ENCODE assay signal across 8 cellular contexts in the genomic region with DNA sequence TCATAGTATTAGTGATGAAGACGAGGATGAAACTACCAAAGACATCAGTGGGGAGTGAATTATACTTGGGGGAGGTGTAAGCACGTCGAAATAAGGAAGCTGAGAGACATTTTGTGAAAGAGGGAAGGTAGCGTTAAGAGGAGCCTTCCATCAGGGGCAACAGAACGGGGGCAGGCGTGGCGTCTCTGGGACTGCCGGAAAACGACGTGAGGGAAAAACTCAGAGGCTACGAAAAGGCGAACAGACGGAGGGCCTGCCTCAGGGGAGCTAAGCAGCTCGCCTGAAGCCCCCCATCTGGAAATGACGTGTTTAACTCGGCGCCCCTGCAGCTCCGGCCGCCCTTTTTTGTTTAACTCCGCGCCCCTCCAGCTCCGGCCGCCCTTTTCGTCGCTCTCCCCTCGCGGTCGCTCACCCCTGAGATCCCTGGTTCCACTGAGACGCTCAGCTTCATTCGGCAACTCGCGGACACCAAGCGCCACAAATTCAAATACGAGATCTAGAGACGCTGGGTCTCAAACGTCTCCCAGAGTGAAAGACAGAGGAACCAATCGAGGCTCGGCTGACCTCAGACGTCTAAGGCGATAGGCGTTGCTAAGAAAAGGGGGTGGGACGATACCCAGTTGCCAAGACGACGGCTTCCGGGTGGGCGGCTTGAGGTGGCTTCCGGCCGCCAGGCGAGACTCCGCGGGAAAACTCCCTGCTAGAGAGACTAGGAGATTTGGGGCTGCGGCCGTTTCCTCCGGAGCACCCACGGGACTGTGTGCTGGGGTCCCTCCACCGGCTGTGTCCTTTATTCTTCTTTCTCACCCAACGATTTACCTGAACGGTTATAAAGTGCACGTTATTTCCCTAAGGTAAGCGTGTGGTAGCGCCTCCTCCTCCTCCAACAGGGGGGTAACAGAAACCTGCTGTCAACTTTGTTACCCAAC.
DNase-seq lines count a peak whose midpoint lies in the region; ATAC-seq and TF ChIP-seq lines count a peak whose summit lies in the region.

No MANE protein-coding gene starts in this region.

- H3K23ac ChIP-seq in IMR-90 (ENCODE audit: low read depth, low read length) = peak overlapping the region; percentile 76

- H3K27ac ChIP-seq in IMR-90 (ENCODE audit: insufficient read depth, low read length) (peak overlapping the region; percentile 26; the same call in 1 of the 2 replicates), OCI-LY7 (ENCODE audit: low read depth, low read length, poor library complexity, severe bottlenecking) (peak overlapping the region; percentile 84)

- no peak overlapping the region for H2AK5ac ChIP-seq in IMR-90 (ENCODE audit: low read depth, low read length)

- DNase-seq in DMS153 (lab: John Stamatoyannopoulos, UW) (peak; percentile 98), IMR-90 (peak; percentile 99), OCI-LY7 (ENCODE audit: low spot score) (peak; percentile 98), activated T-cell treated with anti-CD3 and anti-CD28 coated beads for 4 hours (peak; percentile 95), epithelial cell of proximal tubule (ENCODE audit: low read depth) (peak; percentile 88), mucosa of gallbladder (ENCODE audit: low spot score) (peak; percentile 98)
- DNase-seq in stimulated activated CD8-positive, alpha-beta memory T cell treated with anti-CD3 and anti-CD28 coated beads, Interleukin-4, amount 100 ng/mL, for 24 hours (ENCODE audit: low read depth) = peak; percentile 89

- H2BK20ac ChIP-seq in IMR-90 (ENCODE audit: low read depth, low read length) = no peak overlapping the region

- no peaks in the 10 kb centered on the region for H3K36me3 ChIP-seq in IMR-90 (ENCODE audit: control insufficient read depth, insufficient read depth, low read length)
- H3K36me3 ChIP-seq in OCI-LY7 (ENCODE audit: insufficient read depth, low read length) = 0 out of 2 replicates have a peak, but pooled peaks cover 6% of the 10 kb centered on the region

- BruUV-seq in IMR-90 (replicated peaks; lab: Mats Ljungman, UMichigan) = no TSS peak
- TSS peak; percentile 69 for BruUV-seq in OCI-LY7 (replicated peaks; lab: Mats Ljungman, UMichigan)

- no peak overlapping the region for H4K5ac ChIP-seq in IMR-90 (ENCODE audit: low read depth, low read length)

- H3K9me1 ChIP-seq in IMR-90 (ENCODE audit: insufficient read depth, low read length) = no peaks in the 10 kb centered on the region

- no peaks in the 10 kb centered on the region for H3K9me3 ChIP-seq in IMR-90 (ENCODE audit: control insufficient read depth, insufficient read depth, low read length)
- no peaks in the 10 kb centered on the region for H3K9me3 ChIP-seq in OCI-LY7 (ENCODE audit: low read length)

- H4K8ac ChIP-seq in IMR-90 (ENCODE audit: low read depth in 2 of 2, low read length in 2 of 2) = peak overlapping the region; percentile 55 to 60

- H3K9ac ChIP-seq in IMR-90 (ENCODE audit: low read depth, low read length) = peak overlapping the region; percentile 72; the same call in 1 of the 2 replicates

- 0 out of 2 replicates have a peak overlapping the region, but pooled peaks have one; percentile 0 for H2BK120ac ChIP-seq in IMR-90 (ENCODE audit: low read depth, low read length)

- WGBS in IMR-90 (ENCODE audit: extremely low coverage in 2 of 2, insufficient read length in 1 of 2), 2 experiments = 0% methylated on average over 13 of the region's 61 CpGs; no CpG with 5 or more reads in 1 of the 2 experiments

- H2AFZ ChIP-seq in IMR-90 (replicated peaks; ENCODE audit: low read length, poor library complexity) (peak overlapping the region; percentile 97), OCI-LY7 (ENCODE audit: low read length) (peak overlapping the region; percentile 94)

- peaks cover 0 to 6% of the 10 kb centered on the region in 2 experiments; a peak in 1 of 4 replicates for H3K79me1 ChIP-seq in IMR-90 (ENCODE audit: low read depth in 1 of 2, low read length in 2 of 2)

- peak overlapping the region; percentile 14; the same call in 1 of the 2 replicates for H3K4ac ChIP-seq in IMR-90 (ENCODE audit: low read depth, low read length)

- H3K9me2 ChIP-seq in OCI-LY7 (ENCODE audit: insufficient read depth, low read length) = no peaks in the 10 kb centered on the region

- peak overlapping the region; percentile 42; the same call in 1 of the 2 replicates for H3K56ac ChIP-seq in IMR-90 (ENCODE audit: extremely low read depth, insufficient read depth, low read length)

- H3K4me3 ChIP-seq in IMR-90 (ENCODE audit: insufficient read depth, low read depth, low read length) = peak overlapping the region; percentile 65
- H3K4me3 ChIP-seq in OCI-LY7 (ENCODE audit: low read depth, low read length, poor library complexity, severe bottlenecking) = peak overlapping the region; percentile 94
- peak overlapping the region; percentile 89 for H3K4me3 ChIP-seq in epithelial cell of proximal tubule (ENCODE audit: low read depth, low read length)

- no peaks in the 10 kb centered on the region for H3K4me1 ChIP-seq in IMR-90 (ENCODE audit: control insufficient read depth, insufficient read depth, low read length)
- peaks cover 54% of the 10 kb centered on the region for H3K4me1 ChIP-seq in OCI-LY7 (ENCODE audit: insufficient read depth, low read length, poor library complexity, severe bottlenecking)

- POLR2A ChIA-PET in IMR-90 (lab: Charles Lee; ENCODE audit: unreplicated experiment) = no interaction called here
- POLR2A ChIA-PET in OCI-LY7 (lab: Charles Lee) = interaction anchor here (0.6 to 2.2 kb wide), 8 partner anchors 10 to 258 kb away, joined by 3 to 15 read pairs (median 7); no protein-coding TSS in a partner anchor

- no peak overlapping the region for H2BK15ac ChIP-seq in IMR-90 (ENCODE audit: low read depth, low read length)

- no peak for TF ChIP-seq RAD21 in IMR-90 (IDR thresholded peaks at IDR 0.05; ENCODE audit: low read length)

- TF ChIP-seq POLR2A in IMR-90 (IDR thresholded peaks at IDR 0.05; ENCODE audit: low read depth, low read length) = peak; percentile 67; the same call in 1 of the 2 replicates

- H2BK5ac ChIP-seq in IMR-90 (ENCODE audit: low read depth, low read length, poor library complexity, severe bottlenecking) = no peak overlapping the region

- intact Hi-C loops in IMR-90 (cut with micrococcal nuclease) (loop anchor here (5.0 to 10.0 kb wide), 6 partner anchors 118 to 540 kb away; no protein-coding TSS in a partner anchor), OCI-LY7 (cut with micrococcal nuclease; ENCODE audit: unreplicated experiment) (loop anchor here (5.0 kb wide), 2 partner anchors 162 to 393 kb away; no protein-coding TSS in a partner anchor)

- peaks cover 59% of the 10 kb centered on the region for H3K79me2 ChIP-seq in OCI-LY7 (ENCODE audit: insufficient read depth, low read depth, low read length)

- dilution Hi-C loops in IMR-90 (cut with HindIII; ENCODE audit: low sequenced_read_pairs, unreplicated experiment) = no loop called here

- peak overlapping the region; percentile 1 for H2AK9ac ChIP-seq in IMR-90 (replicated peaks; ENCODE audit: low read depth, low read length, poor library complexity)

- H3K4me2 ChIP-seq in IMR-90 (ENCODE audit: low read depth, low read length) (peak overlapping the region; percentile 90), OCI-LY7 (ENCODE audit: low read length) (peak overlapping the region; percentile 96)

- no peak overlapping the region for H4K91ac ChIP-seq in IMR-90 (ENCODE audit: insufficient read depth, low read depth, low read length)

- no peaks in the 10 kb centered on the region for H4K20me1 ChIP-seq in IMR-90 (ENCODE audit: insufficient read depth, low read length)
- H4K20me1 ChIP-seq in OCI-LY7 (ENCODE audit: insufficient read depth, low read length) = no peaks in the 10 kb centered on the region

- in situ Hi-C loops in IMR-90 (cut with MboI; ENCODE audit: low sequenced_read_pairs) = loop anchor here (10.0 kb wide), 2 partner anchors 270 to 400 kb away; no protein-coding TSS in a partner anchor

- TF ChIP-seq CTCF in IMR-90 (conservative IDR thresholded peaks at IDR 0.05; ENCODE audit: low read depth, low read length) (no peak), OCI-LY7 (conservative IDR thresholded peaks at IDR 0.05; ENCODE audit: low read length) (no peak; the same call in 1 of the 2 replicates), epithelial cell of proximal tubule (conservative IDR thresholded peaks at IDR 0.05; ENCODE audit: low read depth, low read length) (no peak)

- H3K27me3 ChIP-seq in IMR-90 (ENCODE audit: control insufficient read depth, insufficient read depth, low read length) = no peaks in the 10 kb centered on the region

- H3K18ac ChIP-seq in IMR-90 (ENCODE audit: low read depth, low read length) = no peak overlapping the region

- peak overlapping the region; percentile 23 for H3K14ac ChIP-seq in IMR-90 (replicated peaks; ENCODE audit: low read depth, low read length)

- ATAC-seq in GM21529 (IDR thresholded peaks at IDR 0.05; ENCODE audit: unreplicated experiment) = peak; percentile 99
- peak; percentile 100 for ATAC-seq in IMR-90 (ENCODE audit: low read depth)

- CTCF ChIA-PET in IMR-90 (lab: Yijun Ruan, JAX) = interaction anchor here (0.6 to 1.3 kb wide), 3 partner anchors 10 to 788 kb away, joined by 3 to 4 read pairs (median 4); no protein-coding TSS in a partner anchor
- CTCF ChIA-PET in OCI-LY7 (lab: Charles Lee; ENCODE audit: unreplicated experiment) = interaction anchor here (1.4 kb wide), 1 partner anchor 15 kb away, joined by 3 read pairs; no protein-coding TSS in a partner anchor

TF ChIP-seq in IMR-90, 13 proteins besides CTCF, POLR2A, EP300 and RAD21:
- TF ChIP-seq RFX5 (IDR thresholded peaks at IDR 0.05; ENCODE audit: low read depth, low read length) (no peak), FOS (IDR thresholded peaks at IDR 0.05; ENCODE audit: low read depth, low read length) (peak; percentile 39; the same call in 1 of the 2 replicates), MXI1 (IDR thresholded peaks at IDR 0.05; ENCODE audit: borderline replicate concordance, low read depth, low read length) (peak; percentile 48; the same call in 1 of the 2 replicates)

Comparison
In these comparisons a context has a peak if more than half of its experiments do, and no peak if none do; other contexts are left out.
1. Peak in every context shown above with its lines: DNase-seq, ATAC-seq, H3K4me3 ChIP-seq and H3K27ac ChIP-seq.